Comparison of ENCODE assay signal across 1 cellular context in genomic region chr2:177395594-177395993, GRCh38.
TF ChIP-seq lines count a peak whose summit lies in the region.

No MANE protein-coding gene starts in this region.

TF ChIP-seq in K562, 482 proteins besides CTCF, POLR2A, EP300 and RAD21 (continued from another document and continues in another):
- TF ChIP-seq, protein P1, sequence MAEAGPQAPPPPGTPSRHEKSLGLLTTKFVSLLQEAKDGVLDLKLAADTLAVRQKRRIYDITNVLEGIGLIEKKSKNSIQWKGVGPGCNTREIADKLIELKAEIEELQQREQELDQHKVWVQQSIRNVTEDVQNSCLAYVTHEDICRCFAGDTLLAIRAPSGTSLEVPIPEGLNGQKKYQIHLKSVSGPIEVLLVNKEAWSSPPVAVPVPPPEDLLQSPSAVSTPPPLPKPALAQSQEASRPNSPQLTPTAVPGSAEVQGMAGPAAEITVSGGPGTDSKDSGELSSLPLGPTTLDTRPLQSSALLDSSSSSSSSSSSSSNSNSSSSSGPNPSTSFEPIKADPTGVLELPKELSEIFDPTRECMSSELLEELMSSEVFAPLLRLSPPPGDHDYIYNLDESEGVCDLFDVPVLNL (CRISPR knock-in tag; IDR thresholded peaks at IDR 0.05; ENCODE audit: low read depth) = no peak
- no peak for TF ChIP-seq NCOR1 (IDR thresholded peaks at IDR 0.05)
- TF ChIP-seq NCOA2 (IDR thresholded peaks at IDR 0.05; ENCODE audit: partially characterized antibody in 2 of 2) = peak in 1 of 2 experiments; percentile 38
- TF ChIP-seq SFPQ (IDR thresholded peaks at IDR 0.05; ENCODE audit: low read depth, low read length) = no peak
- TF ChIP-seq ZNF583 (CRISPR knock-in tag; IDR thresholded peaks at IDR 0.05) = no peak
- no peak for TF ChIP-seq CCNT2 (IDR thresholded peaks at IDR 0.05; ENCODE audit: borderline replicate concordance, extremely low read depth, insufficient read length, low read depth, low read length)
- TF ChIP-seq TBP (optimal IDR thresholded peaks at IDR 0.05; ENCODE audit: low read depth, low read length) = no peak
- TF ChIP-seq, protein P2, sequence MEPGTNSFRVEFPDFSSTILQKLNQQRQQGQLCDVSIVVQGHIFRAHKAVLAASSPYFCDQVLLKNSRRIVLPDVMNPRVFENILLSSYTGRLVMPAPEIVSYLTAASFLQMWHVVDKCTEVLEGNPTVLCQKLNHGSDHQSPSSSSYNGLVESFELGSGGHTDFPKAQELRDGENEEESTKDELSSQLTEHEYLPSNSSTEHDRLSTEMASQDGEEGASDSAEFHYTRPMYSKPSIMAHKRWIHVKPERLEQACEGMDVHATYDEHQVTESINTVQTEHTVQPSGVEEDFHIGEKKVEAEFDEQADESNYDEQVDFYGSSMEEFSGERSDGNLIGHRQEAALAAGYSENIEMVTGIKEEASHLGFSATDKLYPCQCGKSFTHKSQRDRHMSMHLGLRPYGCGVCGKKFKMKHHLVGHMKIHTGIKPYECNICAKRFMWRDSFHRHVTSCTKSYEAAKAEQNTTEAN (CRISPR knock-in tag; IDR thresholded peaks at IDR 0.05) = no peak
- TF ChIP-seq ZNF174 (CRISPR knock-in tag; IDR thresholded peaks at IDR 0.05) = no peak
- no peak for TF ChIP-seq XRCC5 (IDR thresholded peaks at IDR 0.05; ENCODE audit: low read depth, low read length)
- 0 out of 2 replicates have a peak, but pooled peaks have one; percentile 44 for TF ChIP-seq ZNF395 (CRISPR knock-in tag; IDR thresholded peaks at IDR 0.05)
- TF ChIP-seq, protein P3, sequence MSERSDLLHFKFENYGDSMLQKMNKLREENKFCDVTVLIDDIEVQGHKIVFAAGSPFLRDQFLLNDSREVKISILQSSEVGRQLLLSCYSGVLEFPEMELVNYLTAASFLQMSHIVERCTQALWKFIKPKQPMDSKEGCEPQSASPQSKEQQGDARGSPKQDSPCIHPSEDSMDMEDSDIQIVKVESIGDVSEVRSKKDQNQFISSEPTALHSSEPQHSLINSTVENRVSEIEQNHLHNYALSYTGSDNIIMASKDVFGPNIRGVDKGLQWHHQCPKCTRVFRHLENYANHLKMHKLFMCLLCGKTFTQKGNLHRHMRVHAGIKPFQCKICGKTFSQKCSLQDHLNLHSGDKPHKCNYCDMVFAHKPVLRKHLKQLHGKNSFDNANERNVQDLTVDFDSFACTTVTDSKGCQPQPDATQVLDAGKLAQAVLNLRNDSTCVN (CRISPR knock-in tag; IDR thresholded peaks at IDR 0.05) = no peak
- TF ChIP-seq SOX6 (IDR thresholded peaks at IDR 0.05) = no peak
- TF ChIP-seq CBFB (CRISPR knock-in tag; IDR thresholded peaks at IDR 0.05) = no peak
- no peak for TF ChIP-seq STAT6 (CRISPR knock-in tag; IDR thresholded peaks at IDR 0.05)
- no peak for TF ChIP-seq TAF1 (IDR thresholded peaks at IDR 0.05; ENCODE audit: control insufficient read depth, extremely low read depth, insufficient read depth, low read length, severe bottlenecking)
- TF ChIP-seq, protein P4, sequence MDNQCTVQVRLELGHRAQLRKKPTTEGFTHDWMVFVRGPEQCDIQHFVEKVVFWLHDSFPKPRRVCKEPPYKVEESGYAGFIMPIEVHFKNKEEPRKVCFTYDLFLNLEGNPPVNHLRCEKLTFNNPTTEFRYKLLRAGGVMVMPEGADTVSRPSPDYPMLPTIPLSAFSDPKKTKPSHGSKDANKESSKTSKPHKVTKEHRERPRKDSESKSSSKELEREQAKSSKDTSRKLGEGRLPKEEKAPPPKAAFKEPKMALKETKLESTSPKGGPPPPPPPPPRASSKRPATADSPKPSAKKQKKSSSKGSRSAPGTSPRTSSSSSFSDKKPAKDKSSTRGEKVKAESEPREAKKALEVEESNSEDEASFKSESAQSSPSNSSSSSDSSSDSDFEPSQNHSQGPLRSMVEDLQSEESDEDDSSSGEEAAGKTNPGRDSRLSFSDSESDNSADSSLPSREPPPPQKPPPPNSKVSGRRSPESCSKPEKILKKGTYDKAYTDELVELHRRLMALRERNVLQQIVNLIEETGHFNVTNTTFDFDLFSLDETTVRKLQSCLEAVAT (IDR thresholded peaks at IDR 0.05) = no peak
- TF ChIP-seq, protein P5, sequence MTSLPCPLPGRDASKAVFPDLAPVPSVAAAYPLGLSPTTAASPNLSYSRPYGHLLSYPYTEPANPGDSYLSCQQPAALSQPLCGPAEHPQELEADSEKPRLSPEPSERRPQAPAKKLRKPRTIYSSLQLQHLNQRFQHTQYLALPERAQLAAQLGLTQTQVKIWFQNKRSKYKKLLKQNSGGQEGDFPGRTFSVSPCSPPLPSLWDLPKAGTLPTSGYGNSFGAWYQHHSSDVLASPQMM (CRISPR knock-in tag; IDR thresholded peaks at IDR 0.05) = no peak
- TF ChIP-seq CBFA2T2 (conservative IDR thresholded peaks at IDR 0.05) = no peak; the same call in 1 of the 2 replicates
- no peak for TF ChIP-seq ZNF644 (tag; IDR thresholded peaks at IDR 0.05; ENCODE audit: low read depth)
- TF ChIP-seq ZNF766 (CRISPR knock-in tag; conservative IDR thresholded peaks at IDR 0.05) = no peak
- no peak for TF ChIP-seq ZNF764 (CRISPR knock-in tag; IDR thresholded peaks at IDR 0.05; ENCODE audit: low read depth)
- TF ChIP-seq NFRKB (IDR thresholded peaks at IDR 0.05; ENCODE audit: low read depth) = no peak
- TF ChIP-seq ZNF274 (IDR thresholded peaks at IDR 0.05; ENCODE audit: borderline replicate concordance, low read depth, low read length) = no peak
- TF ChIP-seq MEF2A (IDR thresholded peaks at IDR 0.05; ENCODE audit: control insufficient read depth, low read depth, low read length) = no peak
- TF ChIP-seq PYGO2 (tag; IDR thresholded peaks at IDR 0.05) = no peak
- TF ChIP-seq PATZ1 (CRISPR knock-in tag; IDR thresholded peaks at IDR 0.05; ENCODE audit: borderline replicate concordance) = 0 out of 2 replicates have a peak, but pooled peaks have one; percentile 13
- TF ChIP-seq, protein P6, sequence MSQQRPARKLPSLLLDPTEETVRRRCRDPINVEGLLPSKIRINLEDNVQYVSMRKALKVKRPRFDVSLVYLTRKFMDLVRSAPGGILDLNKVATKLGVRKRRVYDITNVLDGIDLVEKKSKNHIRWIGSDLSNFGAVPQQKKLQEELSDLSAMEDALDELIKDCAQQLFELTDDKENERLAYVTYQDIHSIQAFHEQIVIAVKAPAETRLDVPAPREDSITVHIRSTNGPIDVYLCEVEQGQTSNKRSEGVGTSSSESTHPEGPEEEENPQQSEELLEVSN (IDR thresholded peaks at IDR 0.05; ENCODE audit: borderline replicate concordance in 1 of 2, extremely low read depth in 1 of 2, insufficient read depth in 1 of 2, insufficient read length in 1 of 2, low read depth in 1 of 2, low read length in 1 of 2, poor library complexity in 1 of 2, severe bottlenecking in 1 of 2) = no peak
